11 cellular contexts compared by ENCODE assay signal in the genomic region with DNA sequence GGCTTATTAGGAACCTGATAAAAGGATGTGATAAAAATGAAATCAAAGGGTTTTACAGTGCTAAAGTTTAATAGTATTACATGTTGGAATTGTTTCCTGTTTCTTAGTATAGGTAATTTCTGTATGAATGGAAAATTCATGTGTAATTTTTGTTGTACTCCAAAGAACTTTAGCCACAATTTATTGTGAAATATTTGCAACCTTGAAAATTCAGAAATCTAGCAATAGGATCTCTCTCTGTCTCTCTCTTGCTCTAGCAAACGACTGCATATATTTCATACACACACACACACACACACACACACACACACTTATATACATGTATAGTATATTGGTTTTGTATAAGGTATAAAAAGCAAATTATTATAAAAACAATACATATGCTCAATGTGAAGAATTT. TPM values are rescaled to one million over a fixed set of nuclear protein-coding genes. Genes with fewer than 3 reads are reported as not detected.
DNase-seq lines count a peak whose midpoint lies in the region; ATAC-seq and TF ChIP-seq lines count a peak whose summit lies in the region.
"Had no signal": no experiment of that assay in that cellular context is flagged by ENCODE, and none has a peak within 500 bp of the region (broad histone marks: within the 10 kb centered on the region; RNA-seq: fewer than 3 reads in every experiment).

No MANE protein-coding gene starts in this region.

- 0 to 23% (median 3%) methylated on average over 1 of the region's 1 CpG for WGBS in heart left ventricle, 4 donors
- WGBS in right cardiac atrium: 8% methylated on average over 1 of the region's 1 CpG
- WGBS in right lobe of liver (ENCODE audit: insufficient coverage, low coverage, low lambda C conversion rate, missing lambda C conversion rate): 5% methylated on average over 1 of the region's 1 CpG

- TF ChIP-seq POLR2A in heart left ventricle (IDR thresholded peaks at IDR 0.05) (no peak), right lobe of liver (IDR thresholded peaks at IDR 0.05) (no peak), uterus (IDR thresholded peaks at IDR 0.05) (no peak)

- ATAC-seq in heart left ventricle (no peak), right cardiac atrium (no peak), right lobe of liver (peak in 3 of 4 donors; percentile 32 to 54 (median 34))

- H3K4me3 ChIP-seq in heart left ventricle: peak overlapping the region in 8 of 12 donors; percentile 31 to 53 (median 39)
- no peak overlapping the region for H3K4me3 ChIP-seq in right cardiac atrium (ENCODE audit: low read length)
- H3K4me3 ChIP-seq in adipocyte (ENCODE audit: low read length): peak overlapping the region; percentile 78
- peak overlapping the region; percentile 13 to 43 (median 39) for H3K4me3 ChIP-seq in right lobe of liver
- peak overlapping the region in 1 of 2 donors; percentile 21 for H3K4me3 ChIP-seq in uterus

- H3K27me3 ChIP-seq in heart left ventricle: no peaks in the 10 kb centered on the region
- no peaks in the 10 kb centered on the region for H3K27me3 ChIP-seq in right cardiac atrium (ENCODE audit: control insufficient read depth, insufficient read depth)
- H3K27me3 ChIP-seq in adipocyte (replicated peaks; ENCODE audit: control insufficient read depth, insufficient read depth, low read length): no peaks in the 10 kb centered on the region
- no peaks in the 10 kb centered on the region for H3K27me3 ChIP-seq in right lobe of liver
- H3K27me3 ChIP-seq in uterus: no peaks in the 10 kb centered on the region
- H3K27me3 ChIP-seq: BE2C had no signal

- no peaks in the 10 kb centered on the region for H3K36me3 ChIP-seq in heart left ventricle
- no peaks in the 10 kb centered on the region for H3K36me3 ChIP-seq in adipocyte (ENCODE audit: control insufficient read depth, insufficient read depth, low read length, severe bottlenecking)
- no peaks in the 10 kb centered on the region for H3K36me3 ChIP-seq in right lobe of liver
- no peaks in the 10 kb centered on the region for H3K36me3 ChIP-seq in uterus
- H3K36me3 ChIP-seq: BE2C had no signal

- DNase-seq in heart left ventricle (no peak), right cardiac atrium (no peak), adipocyte (ENCODE audit: low read depth) (peak; percentile 48), right lobe of liver (no peak), uterus (no peak), NCI-H526 (lab: John Stamatoyannopoulos, UW) (no peak), epidermal melanocyte (ENCODE audit: insufficient read length, low spot score) (no peak), kidney tubule cell (ENCODE audit: low spot score) (no peak)
- DNase-seq: activated naive CD4-positive, alpha-beta T cell; BE2C; midbrain had no signal

- peaks cover 0 to 54% (median 27%) of the 10 kb centered on the region in 12 donors for H3K4me1 ChIP-seq in heart left ventricle
- no peaks in the 10 kb centered on the region for H3K4me1 ChIP-seq in right cardiac atrium (ENCODE audit: control insufficient read depth, insufficient read depth, low read length)
- peaks cover 40% of the 10 kb centered on the region for H3K4me1 ChIP-seq in adipocyte (ENCODE audit: control insufficient read depth, insufficient read depth, low read length)
- peaks cover 0 to 18% (median 0%) of the 10 kb centered on the region in 4 donors for H3K4me1 ChIP-seq in right lobe of liver
- peaks cover 0 to 14% of the 10 kb centered on the region in 2 donors for H3K4me1 ChIP-seq in uterus

- H3K9ac ChIP-seq in adipocyte (ENCODE audit: low read length): peak overlapping the region; percentile 82

- intact Hi-C loops in heart left ventricle (cut with DNase I): loop anchor here in 2 of 10 donors (5.0 to 10.0 kb wide), 2 partner anchors 36 to 59 kb away; a partner anchor contains a TSS
- intact Hi-C loops in right cardiac atrium (cut with DNase I): no loop called here
- intact Hi-C loops in right lobe of liver (cut with DNase I): no loop called here
- intact Hi-C loops in uterus (cut with DNase I; ENCODE audit: low total_unique reads): no loop called here

- H3K27ac ChIP-seq in heart left ventricle: peak overlapping the region in 11 of 12 donors; percentile 14 to 84 (median 53)
- no peak overlapping the region for H3K27ac ChIP-seq in right cardiac atrium (ENCODE audit: low read length)
- H3K27ac ChIP-seq in right lobe of liver: peak overlapping the region; percentile 30 to 59 (median 59)
- peak overlapping the region; percentile 45 to 67 for H3K27ac ChIP-seq in uterus

- TF ChIP-seq CTCF in heart left ventricle (IDR thresholded peaks at IDR 0.05): no peak
- TF ChIP-seq CTCF in right lobe of liver (IDR thresholded peaks at IDR 0.05): no peak
- no peak for TF ChIP-seq CTCF in uterus (IDR thresholded peaks at IDR 0.05)

- H3K9me3 ChIP-seq in heart left ventricle: no peaks in the 10 kb centered on the region
- H3K9me3 ChIP-seq in right cardiac atrium (ENCODE audit: control insufficient read depth, low read length): no peaks in the 10 kb centered on the region
- H3K9me3 ChIP-seq in adipocyte (ENCODE audit: control insufficient read depth, low read length): no peaks in the 10 kb centered on the region
- no peaks in the 10 kb centered on the region for H3K9me3 ChIP-seq in right lobe of liver
- H3K9me3 ChIP-seq in uterus: no peaks in the 10 kb centered on the region
- H3K9me3 ChIP-seq: BE2C had no signal

RNA-seq across cellular contexts. Expression of a gene that starts 59.6 kb away (rescaled TPM):
- total RNA-seq in heart left ventricle: 10 to 100 TPM; 28.7 to 37.8 (median 30.1) TPM
- 10 to 100 TPM in 1 of 2 donors, 1 to 10 TPM in 1; 6.2 to 11.2 TPM for polyA plus RNA-seq in heart left ventricle
- total RNA-seq in right cardiac atrium: 10 to 100 TPM; 34.1 to 38.2 (median 35.9) TPM
- 8.7 TPM for polyA plus RNA-seq in right cardiac atrium
- total RNA-seq in right lobe of liver: 10 to 100 TPM in 5 of 6 experiments, 1 to 10 TPM in 1; 8.1 to 17.3 (median 13.1) TPM
- total RNA-seq in uterus: 100 to 1,000 TPM in 2 of 4 donors, 10 to 100 TPM in 2; 19.1 to 171 (median 95.9) TPM

Comparison
In these comparisons a context has a peak if more than half of its experiments do, and no peak if none do; other contexts are left out.
1. ATAC-seq: peak in right lobe of liver (3 of 4); none in heart left ventricle (0 of 4) and right cardiac atrium (0 of 2).